8 cellular contexts compared by ENCODE assay signal in genomic region chr9:33164138-33164809, GRCh38. TPM values are rescaled to one million over a fixed set of nuclear protein-coding genes. Genes with fewer than 3 reads are reported as not detected.
DNase-seq lines count a peak whose midpoint lies in the region; ATAC-seq and TF ChIP-seq lines count a peak whose summit lies in the region.

No MANE protein-coding gene starts in this region.

- no peak for TF ChIP-seq EP300 in sigmoid colon (IDR thresholded peaks at IDR 0.05)

- peaks cover 93% of the 10 kb centered on the region for H3K79me2 ChIP-seq in OCI-LY3 (ENCODE audit: low read length)

- no peak for TF ChIP-seq CTCF in OCI-LY3 (IDR thresholded peaks at IDR 0.05; ENCODE audit: low read depth, low read length)
- TF ChIP-seq CTCF in sigmoid colon (IDR thresholded peaks at IDR 0.05): no peak

- H3K4me3 Mint-ChIP-seq in CD4-positive, alpha-beta memory T cell: peak overlapping the region; percentile 90 to 95 (median 92)

- H3K4me2 ChIP-seq in OCI-LY3 (ENCODE audit: low read length): peak overlapping the region; percentile 90

- no peak overlapping the region for H2AFZ ChIP-seq in OCI-LY3 (ENCODE audit: low read depth, low read length)

- peaks cover 0 to 20% of the 10 kb centered on the region in 2 donors for H3K36me3 Mint-ChIP-seq in CD4-positive, alpha-beta memory T cell

- peaks cover 51% of the 10 kb centered on the region for H4K20me1 ChIP-seq in OCI-LY3 (ENCODE audit: insufficient read depth, low read length)

- WGBS in esophagus, 2 donors: 42 to 48% methylated on average over 11 of the region's 11 CpGs
- 44 to 76% methylated on average over 11 of the region's 11 CpGs for WGBS in sigmoid colon, 2 donors

- no peak for TF ChIP-seq POLR2A in sigmoid colon (IDR thresholded peaks at IDR 0.05)

- intact Hi-C loops in CD4-positive, alpha-beta memory T cell (cut with micrococcal nuclease): no loop called here
- intact Hi-C loops in sigmoid colon (cut with DNase I): loop anchor here (10.0 kb wide), 1 partner anchor 589 kb away; the partner anchor contains the start of gene NDUFB6

- H3K27ac Mint-ChIP-seq in CD4-positive, alpha-beta memory T cell: peak overlapping the region; percentile 93 to 100 (median 97)

- CTCF ChIA-PET in CD4-positive, alpha-beta memory T cell (lab: Charles Lee; ENCODE audit: partially characterized antibody): interaction anchor here (2.4 kb wide), 1 partner anchor 23 kb away, joined by 6 read pairs; no protein-coding TSS in a partner anchor

- POLR2A ChIA-PET in CD4-positive, alpha-beta memory T cell (lab: Charles Lee; ENCODE audit: partially characterized antibody): interaction anchor here (2.9 to 14.4 kb wide), 2 partner anchors 13 to 24 kb away, joined by 14 to 376 read pairs; no protein-coding TSS in a partner anchor

- H3K4me3 ChIP-seq in CD4-positive, alpha-beta memory T cell (ENCODE audit: low read length in 2 of 2): peak overlapping the region; percentile 30 to 53
- H3K4me3 ChIP-seq in OCI-LY3 (ENCODE audit: low read length): peak overlapping the region; percentile 95
- H3K4me3 ChIP-seq in esophagus (ENCODE audit: low read depth in 1 of 2, low read length in 2 of 2): peak overlapping the region; percentile 22 to 80
- H3K4me3 ChIP-seq in sigmoid colon: peak overlapping the region; percentile 66 to 98 (median 88)

- peaks cover 0 to 2% (median 0%) of the 10 kb centered on the region in 8 donors for H3K9me3 Mint-ChIP-seq in CD4-positive, alpha-beta memory T cell

- no peaks in the 10 kb centered on the region for H3K9me3 ChIP-seq in CD4-positive, alpha-beta memory T cell (ENCODE audit: control insufficient read depth in 1 of 2, low read length in 2 of 2)
- H3K9me3 ChIP-seq in OCI-LY3 (ENCODE audit: insufficient read depth, low read length): no peaks in the 10 kb centered on the region
- no peaks in the 10 kb centered on the region for H3K9me3 ChIP-seq in esophagus (ENCODE audit: control insufficient read depth in 2 of 2, insufficient read depth in 1 of 2, low read depth in 1 of 2, low read length in 1 of 2)
- no peaks in the 10 kb centered on the region for H3K9me3 ChIP-seq in sigmoid colon

- H3K4me1 ChIP-seq in CD4-positive, alpha-beta memory T cell (ENCODE audit: insufficient read depth, low read length): peaks cover 77% of the 10 kb centered on the region
- peaks cover 67% of the 10 kb centered on the region for H3K4me1 ChIP-seq in OCI-LY3 (ENCODE audit: low read length)
- H3K4me1 ChIP-seq in esophagus (ENCODE audit: control insufficient read depth in 2 of 2, insufficient read depth in 2 of 2, low read length in 1 of 2): peaks cover 10 to 29% of the 10 kb centered on the region in 2 donors
- H3K4me1 ChIP-seq in sigmoid colon: peaks cover 0 to 78% (median 75%) of the 10 kb centered on the region in 4 donors

- peak overlapping the region; percentile 99 for H3K9ac ChIP-seq in OCI-LY3 (ENCODE audit: low read length)

- H3K4me1 Mint-ChIP-seq in CD4-positive, alpha-beta memory T cell: peaks cover 67 to 88% (median 77%) of the 10 kb centered on the region in 4 donors

- no peaks in the 10 kb centered on the region for H3K27me3 Mint-ChIP-seq in CD4-positive, alpha-beta memory T cell

- H3K36me3 ChIP-seq in CD4-positive, alpha-beta memory T cell (ENCODE audit: insufficient read depth, low read length): no peaks in the 10 kb centered on the region
- H3K36me3 ChIP-seq in OCI-LY3 (replicated peaks; ENCODE audit: low read depth, low read length): peaks cover 2% of the 10 kb centered on the region
- no peaks in the 10 kb centered on the region for H3K36me3 ChIP-seq in esophagus (ENCODE audit: control insufficient read depth in 2 of 2, insufficient read depth in 2 of 2, low read length in 1 of 2)
- H3K36me3 ChIP-seq in sigmoid colon: no peaks in the 10 kb centered on the region

- no peaks in the 10 kb centered on the region for H3K27me3 ChIP-seq in CD4-positive, alpha-beta memory T cell (ENCODE audit: insufficient read depth, low read length)
- H3K27me3 ChIP-seq in OCI-LY3 (ENCODE audit: low read depth, low read length) (no peaks in the 10 kb centered on the region), esophagus (ENCODE audit: control insufficient read depth in 1 of 2, insufficient read depth in 2 of 2, low read length in 2 of 2) (no peaks in the 10 kb centered on the region), sigmoid colon (no peaks in the 10 kb centered on the region)

- ATAC-seq in GM21367 (IDR thresholded peaks at IDR 0.05; ENCODE audit: unreplicated experiment): peak; percentile 11

- H3K27ac ChIP-seq in CD4-positive, alpha-beta memory T cell (ENCODE audit: low read depth, low read length): peak overlapping the region; percentile 93
- H3K27ac ChIP-seq in OCI-LY3 (ENCODE audit: low read length) (peak overlapping the region; percentile 84), esophagus (ENCODE audit: low read depth in 2 of 2, low read length in 1 of 2) (peak overlapping the region; percentile 98 to 99), sigmoid colon (peak overlapping the region; percentile 83 to 98 (median 92))

- DNase-seq in CD4-positive, alpha-beta memory T cell: peak; percentile 36 to 55 (median 50)
- DNase-seq in sigmoid colon: no peak
- no peak for DNase-seq in AG08395 (ENCODE audit: low spot score)
- DNase-seq in GOT3 (lab: John Stamatoyannopoulos, UW): no peak
- no peak for DNase-seq in ecto neural progenitor cell (ENCODE audit: low spot score)

RNA-seq across cellular contexts. Expression of gene B4GALT1, which starts 2.9 kb away (rescaled TPM):
- 10 to 100 TPM; 54.1 to 56.0 TPM for total RNA-seq in CD4-positive, alpha-beta memory T cell
- polyA plus RNA-seq in CD4-positive, alpha-beta memory T cell: 10 to 100 TPM; 16.6 to 32.0 TPM
- polyA plus RNA-seq in esophagus: 10 to 100 TPM; 26.0 to 29.2 TPM
- total RNA-seq in sigmoid colon: 10 to 100 TPM; 20.3 to 28.0 (median 25.0) TPM
- 100 to 1,000 TPM in 1 of 3 donors, 10 to 100 TPM in 2; 24.0 to 107 (median 61.5) TPM for polyA plus RNA-seq in sigmoid colon

Comparison
In these comparisons a context has a peak if more than half of its experiments do, and no peak if none do; other contexts are left out.
1. DNase-seq: peak in CD4-positive, alpha-beta memory T cell (5 of 5); none in sigmoid colon (single experiment), AG08395 (single experiment), GOT3 (single experiment) and ecto neural progenitor cell (single experiment).
2. H3K4me3 ChIP-seq: peak in every context shown above with its lines; median percentile 95 in OCI-LY3; 88 in sigmoid colon; 51 in esophagus; 42 in CD4-positive, alpha-beta memory T cell.
3. Peak in every context shown above with its lines, with median percentiles within 50 percentile points of each other: H3K27ac ChIP-seq.